Comparison of ENCODE assay signal across 11 cellular contexts in genomic region chr2:182672471-182673165, GRCh38. TPM values are rescaled to one million over a fixed set of nuclear protein-coding genes. Genes with fewer than 3 reads are reported as not detected.
DNase-seq lines count a peak whose midpoint lies in the region; ATAC-seq, FAIRE-seq and TF ChIP-seq lines count a peak whose summit lies in the region.
"Had no signal": no experiment of that assay in that cellular context is flagged by ENCODE, and none has a peak within 500 bp of the region (broad histone marks: within the 10 kb centered on the region; RNA-seq: fewer than 3 reads in every experiment).

No MANE protein-coding gene starts in this region.

- POLR2A ChIA-PET in A549 (lab: Yijun Ruan, JAX): interaction anchor here (1.1 kb wide), 1 partner anchor 43 kb away, joined by 4 read pairs; the partner anchor contains the start of gene DNAJC10
- POLR2A ChIA-PET in HCT116 (lab: Charles Lee): no interaction called here

- RAD21 ChIA-PET in HCT116 (lab: Charles Lee; ENCODE audit: low non-redundant PET in 1 of 2, low total read pairs in 2 of 2, uncharacterized antibody in 2 of 2, unreplicated experiment in 2 of 2): no interaction called here

- CTCF ChIA-PET in A549 (lab: Yijun Ruan, JAX) (no interaction called here), HCT116 (lab: Charles Lee) (no interaction called here)

- BruUV-seq in HCT116 (replicated peaks; lab: Mats Ljungman, UMichigan): no TSS peak

- no peak for TF ChIP-seq EP300 in A549 (IDR thresholded peaks at IDR 0.05)

- no peaks in the 10 kb centered on the region for H3K27me3 ChIP-seq in HCT116 (ENCODE audit: insufficient read depth, low read length)
- no peaks in the 10 kb centered on the region for H3K27me3 ChIP-seq in left lung

- TF ChIP-seq CTCF in A549 (IDR thresholded peaks at IDR 0.05) (no peak), HCT116 (IDR thresholded peaks at IDR 0.05 in 2 of 3, conservative IDR thresholded peaks at IDR 0.05 in 1 of 3; ENCODE audit: borderline replicate concordance in 1 of 3, insufficient read depth in 1 of 3, low read depth in 2 of 3, low read length in 2 of 3) (no peak), left lung (IDR thresholded peaks at IDR 0.05) (no peak)

- peak; percentile 62 to 67; a peak in 2 of 6 replicates for ATAC-seq in A549
- peak; percentile 73 for ATAC-seq in HCT116
- no peak for ATAC-seq in left lung

- intact Hi-C loops in HCT116 (cut with micrococcal nuclease) (no loop called here), left lung (cut with DNase I) (no loop called here)

- no peak for TF ChIP-seq RAD21 in A549 (conservative IDR thresholded peaks at IDR 0.05 in 1 of 2, IDR thresholded peaks at IDR 0.05 in 1 of 2)
- no peak for TF ChIP-seq RAD21 in HCT116 (IDR thresholded peaks at IDR 0.05; ENCODE audit: low read depth)

- H3K4me1 ChIP-seq in A549 (0 out of 3 replicates have a peak, but pooled peaks cover 6% of the 10 kb centered on the region), HCT116 (ENCODE audit: control insufficient read depth in 1 of 2, insufficient read depth in 2 of 2, low read length in 2 of 2) (peaks cover 0 to 9% of the 10 kb centered on the region in 2 experiments; a peak in 1 of 4 replicates), left lung (no peaks in the 10 kb centered on the region)

- H3K9me2 ChIP-seq in HCT116 (ENCODE audit: insufficient read depth): no peaks in the 10 kb centered on the region

- H3K36me3 ChIP-seq in HCT116 (ENCODE audit: control insufficient read depth in 1 of 2, insufficient read depth in 2 of 2, low read length in 2 of 2) (no peaks in the 10 kb centered on the region), left lung (no peaks in the 10 kb centered on the region)

- no peak overlapping the region for H3K27ac ChIP-seq in A549
- no peak overlapping the region for H3K27ac ChIP-seq in HCT116 (ENCODE audit: low read depth, low read length)
- no peak overlapping the region for H3K27ac ChIP-seq in left lung

- peak overlapping the region; percentile 69 for H2AFZ ChIP-seq in HCT116 (ENCODE audit: low read depth, low read length, poor library complexity, severe bottlenecking)

- H3K4me3 ChIP-seq in A549 (no peak overlapping the region), HCT116 (replicated peaks in 1 of 2; ENCODE audit: low read depth in 1 of 2, low read length in 2 of 2) (no peak overlapping the region), left lung (no peak overlapping the region)

- H3K79me2 ChIP-seq in HCT116 (ENCODE audit: insufficient read depth, low read length): no peaks in the 10 kb centered on the region

- no peak overlapping the region for H3K9ac ChIP-seq in HCT116 (ENCODE audit: low read length)

- H4K20me1 ChIP-seq in HCT116 (ENCODE audit: insufficient read depth): no peaks in the 10 kb centered on the region

- no peak for TF ChIP-seq POLR2A in A549 (IDR thresholded peaks at IDR 0.05; ENCODE audit: low read length)
- no peak for TF ChIP-seq POLR2A in HCT116 (IDR thresholded peaks at IDR 0.05; ENCODE audit: borderline replicate concordance, extremely low read depth, insufficient read depth, insufficient read length)

- peak overlapping the region; percentile 33 for H3K4me2 ChIP-seq in A549
- peak overlapping the region; percentile 29; the same call in 1 of the 2 replicates for H3K4me2 ChIP-seq in HCT116 (ENCODE audit: low read length)

- no peaks in the 10 kb centered on the region for H3K9me3 ChIP-seq in A549
- no peaks in the 10 kb centered on the region for H3K9me3 ChIP-seq in HCT116 (ENCODE audit: control insufficient read depth in 1 of 2, insufficient read depth in 1 of 2, low read depth in 1 of 2, low read length in 2 of 2)
- H3K9me3 ChIP-seq in left lung: no peaks in the 10 kb centered on the region

- no peak for FAIRE-seq in A549 (lab: Jason Lieb, UNC)

- DNase-seq in A549 (ENCODE audit: low read depth in 1 of 2, low spot score in 1 of 2) (peak in 1 of 2 experiments; percentile 55), HCT116 (ENCODE audit: low read depth, low spot score) (peak; percentile 23), amniotic stem cell (lab: John Stamatoyannopoulos, UW) (peak; percentile 41), glomerular endothelial cell (ENCODE audit: extremely low read depth, low read depth, low spot score) (peak; percentile 25), islet precursor cell (no peak), medulla oblongata (ENCODE audit: extremely low spot score) (no peak), left lung (no peak)
- DNase-seq in activated T-cell treated with anti-CD3 and anti-CD28 coated beads, Interleukin-2, amount 50 U/mL, for 1 hour: no peak
- DNase-seq: GDM1, immature natural killer cell, NCI-H2227 treated with DMSO at 0.1 percent for 48 hours had no signal

- WGBS in A549 (ENCODE audit: missing lambda C conversion rate): 18% methylated on average over 6 of the region's 6 CpGs

TF ChIP-seq in A549, 52 proteins besides CTCF, POLR2A, EP300 and RAD21:
- TF ChIP-seq MAX (IDR thresholded peaks at IDR 0.05) (peak; percentile 41), JUNB (IDR thresholded peaks at IDR 0.05) (no peak), USF2 (IDR thresholded peaks at IDR 0.05) (peak; percentile 65), TFCP2L1 (CRISPR knock-in tag; IDR thresholded peaks at IDR 0.05) (no peak)

TF ChIP-seq in HCT116, 20 proteins besides CTCF, POLR2A, EP300 and RAD21:
- TF ChIP-seq JUND (IDR thresholded peaks at IDR 0.05) (no peak), EGR1 (IDR thresholded peaks at IDR 0.05; ENCODE audit: low read depth) (no peak), FOSL1 (IDR thresholded peaks at IDR 0.05; ENCODE audit: low read depth) (0 out of 2 replicates have a peak, but pooled peaks have one; percentile 11), EZH2 (IDR thresholded peaks at IDR 0.05) (no peak), CEBPB (IDR thresholded peaks at IDR 0.05; ENCODE audit: low read depth) (no peak), MAX (IDR thresholded peaks at IDR 0.05) (peak; percentile 33; the same call in 1 of the 2 replicates), ZBTB33 (IDR thresholded peaks at IDR 0.05; ENCODE audit: extremely low read depth, insufficient replicate concordance, low read length) (no peak), ATF3 (IDR thresholded peaks at IDR 0.05) (no peak), YY1 (IDR thresholded peaks at IDR 0.05; ENCODE audit: extremely low read depth, insufficient replicate concordance, low read depth, low read length) (no peak), ZFX (IDR thresholded peaks at IDR 0.05) (no peak), TCF7L2 (IDR thresholded peaks at IDR 0.05; ENCODE audit: borderline replicate concordance, extremely low read depth, insufficient read depth, insufficient read length) (no peak)

RNA-seq across cellular contexts. Expression of gene DNAJC10, which starts 43.4 kb away (rescaled TPM):
- polyA plus RNA-seq in A549 (2011; rRNA removed) (99.9 and 126 TPM in 2 replicates), A549 (2017; fragmentation: RNase III; extraction: RNeasy Plus Mini Kit Qiagen cat#74134 plus additional on column Dnase treatment) (64.1 to 70.1 TPM (median 66.7 TPM) in 3 replicates)
- polyA plus RNA-seq in A549 (2012; cell fraction: cytosol; rRNA removed): 16.1 TPM in 2 replicates
- polyA plus RNA-seq in A549 (2012; cell fraction: nucleus; rRNA removed): 8.9 and 17.0 TPM in 2 replicates
- polyA minus RNA-seq in A549 (2011; rRNA and poly(A)+ RNA removed): 37.1 and 39.8 TPM in 2 replicates
- total RNA-seq in HCT116 (2021; ENCODE audit: unreplicated experiment) (80.4 TPM), glomerular endothelial cell (133 and 149 TPM in 2 replicates), left lung (100 to 1,000 TPM; 120 to 163 TPM)
- 18.5 and 26.7 TPM in 2 replicates for polyA plus RNA-seq in HCT116 (2012)

Comparison
In these comparisons a context has a peak if more than half of its experiments do, and no peak if none do; other contexts are left out.
1. DNase-seq: peak in HCT116 (single experiment), amniotic stem cell (single experiment) and glomerular endothelial cell (single experiment); none in islet precursor cell (single experiment), activated T-cell treated with anti-CD3 and anti-CD28 coated beads, Interleukin-2, amount 50 U/mL, for 1 hour (single experiment), medulla oblongata (single experiment) and left lung (0 of 2).
2. Of the 6 proteins assayed by ChIP-seq in both A549 and HCT116: peak only in A549: none; only in HCT116: none; in both: MAX; in neither: 5.